Comparison of ENCODE assay signal across 9 cellular contexts in genomic region chr19:18587962-18588610, GRCh38. TPM values are rescaled to one million over a fixed set of nuclear protein-coding genes. Genes with fewer than 3 reads are reported as not detected.
DNase-seq lines count a peak whose midpoint lies in the region; ATAC-seq and TF ChIP-seq lines count a peak whose summit lies in the region.
"Had no signal": no experiment of that assay in that cellular context is flagged by ENCODE, and none has a peak within 500 bp of the region (broad histone marks: within the 10 kb centered on the region; RNA-seq: fewer than 3 reads in every experiment).

No MANE protein-coding gene starts in this region.

- H3K27ac ChIP-seq in 22Rv1 (peak overlapping the region; percentile 91), HCT116 (ENCODE audit: low read depth, low read length) (peak overlapping the region; percentile 100), right lobe of liver (peak overlapping the region; percentile 52 to 78 (median 65)), upper lobe of right lung (peak overlapping the region; percentile 90)

- POLR2A ChIA-PET in HCT116 (lab: Charles Lee) = interaction anchor here (0.7 to 4.3 kb wide), 2 partner anchors 17 to 103 kb away, joined by 4 to 23 read pairs; partner anchors contain the start of gene UBA52

- H4K20me1 ChIP-seq in HCT116 (ENCODE audit: insufficient read depth) = no peaks in the 10 kb centered on the region

- H3K9me3 ChIP-seq in HCT116 (ENCODE audit: control insufficient read depth in 1 of 2, insufficient read depth in 1 of 2, low read depth in 1 of 2, low read length in 2 of 2) = no peaks in the 10 kb centered on the region
- no peaks in the 10 kb centered on the region for H3K9me3 ChIP-seq in right lobe of liver
- H3K9me3 ChIP-seq in upper lobe of right lung = no peaks in the 10 kb centered on the region

- intact Hi-C loops in HCT116 (cut with micrococcal nuclease) = loop anchor here (2.0 kb wide), 1 partner anchor 89 kb away; no protein-coding TSS in a partner anchor
- intact Hi-C loops in right lobe of liver (cut with DNase I) = no loop called here
- intact Hi-C loops in upper lobe of right lung (cut with DNase I) = no loop called here

- H3K4me1 Mint-ChIP-seq in activated naive CD8-positive, alpha-beta T cell treated with anti-CD3 and anti-CD28 coated beads, Interleukin-2, amount 50 U/mL, for 24 hours = peaks cover 25% of the 10 kb centered on the region

- H3K27me3 Mint-ChIP-seq in activated naive CD8-positive, alpha-beta T cell treated with anti-CD3 and anti-CD28 coated beads, Interleukin-2, amount 50 U/mL, for 24 hours = no peaks in the 10 kb centered on the region

- DNase-seq in HCT116 (ENCODE audit: low read depth, low spot score) (no peak), right lobe of liver (no peak), upper lobe of right lung (no peak), ecto neural progenitor cell (ENCODE audit: low spot score) (no peak)
- DNase-seq in activated naive CD8-positive, alpha-beta T cell treated with anti-CD3 and anti-CD28 coated beads, Interleukin-2, amount 50 U/mL, for 24 hours = no peak

- TF ChIP-seq CTCF in 22Rv1 (IDR thresholded peaks at IDR 0.05) (no peak), HCT116 (IDR thresholded peaks at IDR 0.05 in 2 of 3, conservative IDR thresholded peaks at IDR 0.05 in 1 of 3; ENCODE audit: borderline replicate concordance in 1 of 3, insufficient read depth in 1 of 3, low read depth in 2 of 3, low read length in 2 of 3) (no peak), right lobe of liver (IDR thresholded peaks at IDR 0.05) (no peak), upper lobe of right lung (IDR thresholded peaks at IDR 0.05) (no peak)

- peak overlapping the region; percentile 97 for H3K9ac ChIP-seq in HCT116 (ENCODE audit: low read length)

- H3K4me1 ChIP-seq in HCT116 (ENCODE audit: control insufficient read depth in 1 of 2, insufficient read depth in 2 of 2, low read length in 2 of 2) (peaks cover 13 to 28% of the 10 kb centered on the region in 2 experiments), right lobe of liver (peaks cover 0 to 8% (median 4%) of the 10 kb centered on the region in 4 donors), upper lobe of right lung (peaks cover 20% of the 10 kb centered on the region)

- H2AFZ ChIP-seq in HCT116 (ENCODE audit: low read depth, low read length, poor library complexity, severe bottlenecking) = no peak overlapping the region

- H3K36me3 ChIP-seq in HCT116 (ENCODE audit: control insufficient read depth in 1 of 2, insufficient read depth in 2 of 2, low read length in 2 of 2) (0 out of 4 replicates have a peak, but pooled peaks cover 0 to 4% of the 10 kb centered on the region in 2 experiments), right lobe of liver (peaks cover 0 to 9% (median 2%) of the 10 kb centered on the region in 4 donors), upper lobe of right lung (peaks cover 15% of the 10 kb centered on the region)

- RAD21 ChIA-PET in HCT116 (lab: Charles Lee; ENCODE audit: low non-redundant PET in 1 of 2, low total read pairs in 2 of 2, uncharacterized antibody in 2 of 2, unreplicated experiment in 2 of 2) = interaction anchor here in 1 of 2 experiments (1.7 kb wide), 1 partner anchor 16 kb away, joined by 4 read pairs; the partner anchor contains the start of gene UBA52

- peak overlapping the region; percentile 89 for H3K4me3 Mint-ChIP-seq in activated naive CD8-positive, alpha-beta T cell treated with anti-CD3 and anti-CD28 coated beads, Interleukin-2, amount 50 U/mL, for 24 hours

- H3K4me3 ChIP-seq in HCT116 (replicated peaks in 1 of 2; ENCODE audit: low read depth in 1 of 2, low read length in 2 of 2) = peak overlapping the region; percentile 67 to 89
- H3K4me3 ChIP-seq in right lobe of liver = peak overlapping the region; percentile 77 to 92 (median 86)
- H3K4me3 ChIP-seq in upper lobe of right lung = peak overlapping the region; percentile 88

- peak overlapping the region; percentile 88 for H3K4me2 ChIP-seq in HCT116 (ENCODE audit: low read length)

- peak overlapping the region; percentile 91 for H3K27ac Mint-ChIP-seq in activated naive CD8-positive, alpha-beta T cell treated with anti-CD3 and anti-CD28 coated beads, Interleukin-2, amount 50 U/mL, for 24 hours

- CTCF ChIA-PET in HCT116 (lab: Charles Lee) = interaction anchor here (0.7 to 7.5 kb wide), 5 partner anchors 17 to 259 kb away, joined by 3 to 39 read pairs (median 5); partner anchors contain the start of gene UBA52

- 35% methylated on average over 9 of the region's 16 CpGs for WGBS in right lobe of liver (ENCODE audit: insufficient coverage, low coverage, low lambda C conversion rate, missing lambda C conversion rate)

- no peaks in the 10 kb centered on the region for H3K9me2 ChIP-seq in HCT116 (ENCODE audit: insufficient read depth)

- no peaks in the 10 kb centered on the region for H3K9me3 Mint-ChIP-seq in activated naive CD8-positive, alpha-beta T cell treated with anti-CD3 and anti-CD28 coated beads, Interleukin-2, amount 50 U/mL, for 24 hours

- TF ChIP-seq POLR2A in HCT116 (IDR thresholded peaks at IDR 0.05; ENCODE audit: borderline replicate concordance, extremely low read depth, insufficient read depth, insufficient read length) (no peak), right lobe of liver (IDR thresholded peaks at IDR 0.05) (no peak)

- BruUV-seq in HCT116 (replicated peaks; lab: Mats Ljungman, UMichigan) = TSS peak; percentile 46

- no peak for TF ChIP-seq RAD21 in HCT116 (IDR thresholded peaks at IDR 0.05; ENCODE audit: low read depth)

- no peaks in the 10 kb centered on the region for H3K27me3 ChIP-seq in HCT116 (ENCODE audit: insufficient read depth, low read length)
- H3K27me3 ChIP-seq in right lobe of liver = no peaks in the 10 kb centered on the region
- H3K27me3 ChIP-seq in upper lobe of right lung = no peaks in the 10 kb centered on the region

- ATAC-seq in HCT116 = no peak
- no peak for ATAC-seq in activated naive CD8-positive, alpha-beta T cell treated with anti-CD3 and anti-CD28 coated beads, Interleukin-2, amount 50 U/mL, for 24 hours
- no peak for ATAC-seq in right lobe of liver
- no peak for ATAC-seq in upper lobe of right lung
- no peak for ATAC-seq in HG02852 (IDR thresholded peaks at IDR 0.05; ENCODE audit: unreplicated experiment)
- ATAC-seq in HG02759 (IDR thresholded peaks at IDR 0.05; ENCODE audit: unreplicated experiment) = no peak

- peaks cover 13% of the 10 kb centered on the region; the same call in 1 of the 2 replicates for H3K79me2 ChIP-seq in HCT116 (ENCODE audit: insufficient read depth, low read length)

- peaks cover 11% of the 10 kb centered on the region for H3K36me3 Mint-ChIP-seq in activated naive CD8-positive, alpha-beta T cell treated with anti-CD3 and anti-CD28 coated beads, Interleukin-2, amount 50 U/mL, for 24 hours (ENCODE audit: low read depth)

TF ChIP-seq in HCT116, 20 proteins besides CTCF, POLR2A, EP300 and RAD21:
- TF ChIP-seq ZFX (IDR thresholded peaks at IDR 0.05) = no peak

RNA-seq across cellular contexts. Expression of gene REX1BD, which starts 0.5 kb away (rescaled TPM):
- total RNA-seq in HCT116 (2021; ENCODE audit: unreplicated experiment) (97.1 TPM), right lobe of liver (10 to 100 TPM; 30.4 to 71.7 (median 45.6) TPM), upper lobe of right lung (57.1 TPM)
- 107 and 110 TPM in 2 replicates for polyA plus RNA-seq in HCT116 (2012)

RNA-seq across cellular contexts. Expression of gene UBA52, which starts 16.4 kb away (rescaled TPM):
- total RNA-seq in HCT116 (2021; ENCODE audit: unreplicated experiment) = 1,743 TPM
- 3,327 and 3,735 TPM in 2 replicates for polyA plus RNA-seq in HCT116 (2012)
- 100 to 1,000 TPM; 256 to 470 (median 406) TPM for total RNA-seq in right lobe of liver
- 840 TPM for total RNA-seq in upper lobe of right lung

RNA-seq across cellular contexts. Expression of gene CRLF1, which starts 18.5 kb away (rescaled TPM):
- 43.0 TPM for total RNA-seq in HCT116 (2021; ENCODE audit: unreplicated experiment)
- polyA plus RNA-seq in HCT116 (2012) = 60.6 and 80.0 TPM in 2 replicates
- 1 to 10 TPM in 2 of 6 experiments, under 1 TPM in 1, not detected in 3; 0.27 to 2.9 (median 1.2) TPM for total RNA-seq in right lobe of liver
- 23.4 TPM for total RNA-seq in upper lobe of right lung
- total RNA-seq: glomerular endothelial cell had no signal

RNA-seq across cellular contexts. Expression of gene TMEM59L, which starts 24.6 kb away (rescaled TPM):
- total RNA-seq in HCT116 (2021; ENCODE audit: unreplicated experiment) = 14.3 TPM
- 21.3 and 22.7 TPM in 2 replicates for polyA plus RNA-seq in HCT116 (2012)
- total RNA-seq in right lobe of liver = under 1 TPM in 2 of 6 experiments, not detected in 4; 0.31 to 0.43 TPM
- total RNA-seq in upper lobe of right lung = 2.2 TPM

RNA-seq across cellular contexts. Expression of gene KXD1, which starts 30.4 kb away (rescaled TPM):
- total RNA-seq in HCT116 (2021; ENCODE audit: unreplicated experiment) (139 TPM), right lobe of liver (10 to 100 TPM; 30.2 to 93.0 (median 36.1) TPM), upper lobe of right lung (68.3 TPM)
- 212 and 220 TPM in 2 replicates for polyA plus RNA-seq in HCT116 (2012)
